In genomic region chr2:231464576-231465540, GRCh38 we compare ENCODE assay signal across 1 cellular context.
TF ChIP-seq lines count a peak whose summit lies in the region.

No MANE protein-coding gene starts in this region.

TF ChIP-seq in GM12878, 131 proteins besides CTCF, POLR2A, EP300 and RAD21 (continued from another document and continues in another):
- TF ChIP-seq E2F8 (IDR thresholded peaks at IDR 0.05; ENCODE audit: low read depth, partially characterized antibody) (no peak), CBX3 (IDR thresholded peaks at IDR 0.05; ENCODE audit: borderline replicate concordance, low read depth) (no peak), SREBF2 (IDR thresholded peaks at IDR 0.05; ENCODE audit: low read length) (no peak), ZBTB4 (CRISPR knock-in tag; IDR thresholded peaks at IDR 0.05) (no peak), KLF5 (IDR thresholded peaks at IDR 0.05; ENCODE audit: partially characterized antibody) (peak; percentile 31), POLR2AphosphoS5 (IDR thresholded peaks at IDR 0.05; ENCODE audit: low read length) (no peak), LARP7 (IDR thresholded peaks at IDR 0.05) (peak; percentile 31; the same call in 1 of the 2 replicates), ZNF622 (IDR thresholded peaks at IDR 0.05) (no peak), ATF7 (IDR thresholded peaks at IDR 0.05; ENCODE audit: low read depth) (no peak), RCOR1 (conservative IDR thresholded peaks at IDR 0.05; ENCODE audit: low read depth, low read length) (no peak), EED (IDR thresholded peaks at IDR 0.05; ENCODE audit: low read depth) (peak; percentile 56; the same call in 1 of the 2 replicates), IKZF2 (IDR thresholded peaks at IDR 0.05) (peak; percentile 19 to 28; a peak in 1 of 4 replicates), MTA2 (IDR thresholded peaks at IDR 0.05; ENCODE audit: low read depth) (no peak), ZZZ3 (IDR thresholded peaks at IDR 0.05; ENCODE audit: control insufficient read depth, insufficient read length, low read depth) (no peak), YBX1 (IDR thresholded peaks at IDR 0.05) (no peak), PRDM15 (CRISPR knock-in tag; IDR thresholded peaks at IDR 0.05) (no peak), MEF2A (IDR thresholded peaks at IDR 0.05; ENCODE audit: insufficient read depth, low read depth, low read length) (no peak), BHLHE40 (IDR thresholded peaks at IDR 0.05; ENCODE audit: borderline replicate concordance in 1 of 2, low read depth in 2 of 2, low read length in 1 of 2) (no peak), NR2C1 (IDR thresholded peaks at IDR 0.05) (no peak), NBN (IDR thresholded peaks at IDR 0.05) (peak; percentile 9), FOXM1 (IDR thresholded peaks at IDR 0.05; ENCODE audit: low read depth, low read length) (no peak), USF1 (IDR thresholded peaks at IDR 0.05; ENCODE audit: borderline replicate concordance, extremely low read length, insufficient read depth, low read depth, low read length) (no peak), JUNB (IDR thresholded peaks at IDR 0.05) (no peak), SUZ12 (IDR thresholded peaks at IDR 0.05; ENCODE audit: unreplicated experiment) (no peak), ZNF384 (IDR thresholded peaks at IDR 0.05; ENCODE audit: borderline replicate concordance, low read depth, low read length) (no peak), KDM1A (IDR thresholded peaks at IDR 0.05; ENCODE audit: borderline replicate concordance) (no peak), ZBTB33 (IDR thresholded peaks at IDR 0.05) (no peak), ZBTB11 (CRISPR knock-in tag; IDR thresholded peaks at IDR 0.05) (no peak), RELB (IDR thresholded peaks at IDR 0.05; ENCODE audit: low read depth) (no peak), ATF3 (IDR thresholded peaks at IDR 0.05; ENCODE audit: borderline replicate concordance, extremely low read depth, low read depth, low read length) (no peak), KAT2A (conservative IDR thresholded peaks at IDR 0.05; ENCODE audit: control insufficient read depth, low read depth, low read length) (no peak), MTA3 (IDR thresholded peaks at IDR 0.05; ENCODE audit: borderline replicate concordance, low read length) (no peak), SP1 (IDR thresholded peaks at IDR 0.05; ENCODE audit: low read depth, low read length) (no peak), IRF5 (IDR thresholded peaks at IDR 0.05; ENCODE audit: borderline replicate concordance) (no peak), CEBPB (IDR thresholded peaks at IDR 0.05; ENCODE audit: borderline replicate concordance in 1 of 2, low read depth in 2 of 2, low read length in 2 of 2) (no peak), EGR1 (IDR thresholded peaks at IDR 0.05; ENCODE audit: borderline replicate concordance in 1 of 2, low read depth in 2 of 2, low read length in 2 of 2) (peak in 1 of 2 experiments; percentile 95; a peak in 2 of 3 replicates), WRNIP1 (IDR thresholded peaks at IDR 0.05; ENCODE audit: borderline replicate concordance, low read depth, low read length) (no peak), PAX5 (IDR thresholded peaks at IDR 0.05; ENCODE audit: borderline replicate concordance, low read depth, low read length) (no peak), DPF2 (IDR thresholded peaks at IDR 0.05) (no peak; the same call in 1 of the 2 replicates), CBFB (IDR thresholded peaks at IDR 0.05; ENCODE audit: low read depth) (0 out of 2 replicates have a peak, but pooled peaks have one; percentile 23), TCF12 (IDR thresholded peaks at IDR 0.05; ENCODE audit: low read depth, low read length) (no peak)
